ENCODE assay signal across 5 cellular contexts in the genomic region with DNA sequence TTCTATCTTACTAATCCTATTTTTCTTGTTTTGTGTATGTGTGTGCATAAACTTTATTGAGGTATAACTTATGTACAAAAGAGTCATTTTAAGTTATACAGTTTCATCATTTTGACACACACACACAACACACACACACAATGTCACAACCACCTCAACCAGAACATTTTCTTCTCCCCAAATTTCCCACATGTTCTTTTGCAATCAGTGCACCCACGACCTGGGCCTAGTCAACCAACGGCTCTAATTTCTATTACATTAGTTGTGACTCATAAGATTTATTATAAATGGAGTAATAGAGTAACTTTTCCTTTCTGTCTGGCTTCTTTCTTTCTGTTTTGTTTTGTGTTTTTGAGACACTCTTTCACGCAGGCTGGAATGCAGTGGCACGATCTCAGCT. TPM values are rescaled to one million over a fixed set of nuclear protein-coding genes. Genes with fewer than 3 reads are reported as not detected.
"Had no signal": no experiment of that assay in that cellular context is flagged by ENCODE, and none has a peak within 500 bp of the region (broad histone marks: within the 10 kb centered on the region; RNA-seq: fewer than 3 reads in every experiment).

No MANE protein-coding gene starts in this region.

- H3K4me3 ChIP-seq: GM23338 had no signal

- DNase-seq: H9, HCEC 1CT, IMR-90 had no signal

- ATAC-seq: GM23338 had no signal

- H3K4me3 Mint-ChIP-seq: GM23338, H9 had no signal

- H3K27ac Mint-ChIP-seq: GM23338, H9 had no signal

- H3K9me3 Mint-ChIP-seq: GM23338, H9 had no signal

RNA-seq across cellular contexts. Expression of gene POM121L2, which starts 9.8 kb away (rescaled TPM):
- total RNA-seq: H9, HT-29, IMR-90 had no signal
